32 cellular contexts compared by ENCODE assay signal in genomic region chr9:133247632-133248031, GRCh38. TPM values are rescaled to one million over a fixed set of nuclear protein-coding genes. Genes with fewer than 3 reads are reported as not detected.
"Had no signal": no experiment of that assay in that cellular context is flagged by ENCODE, and none has a peak within 500 bp of the region (broad histone marks: within the 10 kb centered on the region; RNA-seq: fewer than 3 reads in every experiment).

No MANE protein-coding gene starts in this region.

- H3K4me1 Mint-ChIP-seq: activated CD4-positive, alpha-beta T cell treated with anti-CD3 and anti-CD28 coated beads for 36 hours; activated naive CD4-positive, alpha-beta T cell treated with anti-CD3 and anti-CD28 coated beads, Interleukin-2, amount 50 U/mL, for 24 hours; central memory CD8-positive, alpha-beta T cell had no signal

- H3K9me3 Mint-ChIP-seq: activated CD4-positive, alpha-beta T cell treated with anti-CD3 and anti-CD28 coated beads, Interleukin-2, amount 10 ng/mL, durations not matched to agents 7 days and 5 days; activated naive CD4-positive, alpha-beta T cell treated with anti-CD3 and anti-CD28 coated beads, Interleukin-2, amount 50 U/mL, for 24 hours; activated naive CD8-positive, alpha-beta T cell treated with anti-CD3 and anti-CD28 coated beads, Interleukin-2, amount 10 ng/mL, durations not matched to agents 7 days and 5 days; activated T-cell treated with anti-CD3 and anti-CD28 coated beads, Interleukin-2, amount 50 U/mL, for 24 hours; activated T-helper 2 cell treated with anti-CD3 and anti-CD28 coated beads, Interferon-gamma antibody, Interleukin-2, Interleukin-4, amounts not matched to agents 10 μg/mL and 5 μg/mL and 100 μg/mL, durations not matched to agents 14 hours and 24 hours and 36 hours; central memory CD8-positive, alpha-beta T cell; T-helper 1 cell treated with Interleukin-12 subunit alpha and Interleukin-12 subunit beta and Interleukin-4 antibody, amounts not matched to agents 30 μg/mL and 1 μg/mL, for 36 hours; T-helper 2 cell treated with Interferon-gamma antibody and Interleukin-4, amounts not matched to agents 5 μg/mL and 100 μg/mL, for 36 hours; WTC11 had no signal

- H3K27ac Mint-ChIP-seq: activated CD4-positive, alpha-beta T cell treated with anti-CD3 and anti-CD28 coated beads for 36 hours; activated CD4-positive, alpha-beta T cell treated with anti-CD3 and anti-CD28 coated beads, Interleukin-2, amount 10 ng/mL, durations not matched to agents 7 days and 5 days; activated CD8-positive, alpha-beta T cell treated with anti-CD3 and anti-CD28 coated beads, Interleukin-2, amount 10 ng/mL, durations not matched to agents 7 days and 5 days; activated naive CD4-positive, alpha-beta T cell treated with anti-CD3 and anti-CD28 coated beads, Interleukin-2, amount 50 U/mL, for 24 hours; activated naive CD8-positive, alpha-beta T cell treated with anti-CD3 and anti-CD28 coated beads, Interleukin-2, amount 10 ng/mL, durations not matched to agents 7 days and 5 days; activated T-cell treated with anti-CD3 and anti-CD28 coated beads, Interleukin-2, amount 50 U/mL, for 24 hours; activated T-helper 2 cell treated with anti-CD3 and anti-CD28 coated beads, Interferon-gamma antibody, Interleukin-2, Interleukin-4, amounts not matched to agents 10 μg/mL and 5 μg/mL and 100 μg/mL, durations not matched to agents 14 hours and 24 hours and 36 hours; T-helper 1 cell treated with Interleukin-12 subunit alpha and Interleukin-12 subunit beta and Interleukin-4 antibody, amounts not matched to agents 30 μg/mL and 1 μg/mL, for 36 hours; T-helper 2 cell treated with Interferon-gamma antibody and Interleukin-4, amounts not matched to agents 5 μg/mL and 100 μg/mL, for 36 hours; WTC11 had no signal

- ATAC-seq: activated CD4-positive, alpha-beta T cell treated with anti-CD3 and anti-CD28 coated beads for 36 hours; activated CD4-positive, CD25-positive, alpha-beta regulatory T cell treated with anti-CD3 and anti-CD28 coated beads, Interleukin-2, amount 50 U/mL, for 24 hours; activated CD8-positive, alpha-beta T cell treated with anti-CD3 and anti-CD28 coated beads, Interleukin-2, amount 10 ng/mL, durations not matched to agents 7 days and 5 days; Panc1; WTC11 had no signal

- DNase-seq: activated CD4-positive, alpha-beta T cell treated with anti-CD3 and anti-CD28 coated beads for 36 hours; activated CD4-positive, alpha-beta T cell treated with anti-CD3 and anti-CD28 coated beads, Interleukin-2, amount 10 ng/mL, durations not matched to agents 7 days and 5 days; activated CD4-positive, alpha-beta T cell treated with anti-CD3 and anti-CD28 coated beads, Interleukin-2, amount 50 U/mL, for 48 hours; activated CD8-positive, alpha-beta T cell treated with anti-CD3 and anti-CD28 coated beads, Interleukin-2, amount 10 ng/mL, durations not matched to agents 7 days and 5 days; activated gamma-delta T cell; activated naive CD4-positive, alpha-beta T cell treated with Interleukin-2 at 50 U/mL for 16 hours; activated naive CD8-positive, alpha-beta T cell treated with anti-CD3 and anti-CD28 coated beads, Interleukin-2, amount 10 ng/mL, durations not matched to agents 7 days and 5 days; activated T-cell treated with anti-CD3 and anti-CD28 coated beads, Interleukin-2, amount 50 U/mL, for 24 hours; amygdala; NCI-H1092 treated with DMSO at 0.1 percent for 48 hours; NCI-H1417; NCI-H146; NCI-H187 treated with DMSO at 0.1 percent for 48 hours; NCI-H2081; NCI-H226; NCI-H446 treated with DMSO at 0.1 percent for 48 hours; NCI-H524; NCI-H69; NCI-H82; RPMI8226 had no signal

- H3K4me3 ChIP-seq: ascending aorta, cardiac muscle cell had no signal

- H3K36me3 ChIP-seq: ascending aorta, cardiac muscle cell had no signal

- H3K4me3 Mint-ChIP-seq: activated CD4-positive, alpha-beta T cell treated with anti-CD3 and anti-CD28 coated beads for 36 hours; activated CD4-positive, alpha-beta T cell treated with anti-CD3 and anti-CD28 coated beads, Interleukin-2, amount 10 ng/mL, durations not matched to agents 7 days and 5 days; activated CD8-positive, alpha-beta T cell treated with anti-CD3 and anti-CD28 coated beads, Interleukin-2, amount 10 ng/mL, durations not matched to agents 7 days and 5 days; activated naive CD4-positive, alpha-beta T cell treated with anti-CD3 and anti-CD28 coated beads, Interleukin-2, amount 50 U/mL, for 24 hours; activated naive CD8-positive, alpha-beta T cell treated with anti-CD3 and anti-CD28 coated beads, Interleukin-2, amount 10 ng/mL, durations not matched to agents 7 days and 5 days; activated T-cell treated with anti-CD3 and anti-CD28 coated beads, Interleukin-2, amount 50 U/mL, for 24 hours; central memory CD8-positive, alpha-beta T cell; T-helper 1 cell treated with Interleukin-12 subunit alpha and Interleukin-12 subunit beta and Interleukin-4 antibody, amounts not matched to agents 30 μg/mL and 1 μg/mL, for 36 hours; T-helper 2 cell treated with Interferon-gamma antibody and Interleukin-4, amounts not matched to agents 5 μg/mL and 100 μg/mL, for 36 hours; WTC11 had no signal

- H3K4me1 ChIP-seq: ascending aorta had no signal

- H3K36me3 Mint-ChIP-seq: activated naive CD4-positive, alpha-beta T cell treated with anti-CD3 and anti-CD28 coated beads, Interleukin-2, amount 50 U/mL, for 24 hours; activated naive CD8-positive, alpha-beta T cell treated with anti-CD3 and anti-CD28 coated beads, Interleukin-2, amount 10 ng/mL, durations not matched to agents 7 days and 5 days; WTC11 had no signal

- H3K27me3 ChIP-seq: ascending aorta had no signal

- H3K27ac ChIP-seq: ascending aorta, cardiac muscle cell had no signal

- H3K9me3 ChIP-seq: ascending aorta had no signal

- H3K27me3 Mint-ChIP-seq: activated naive CD4-positive, alpha-beta T cell treated with anti-CD3 and anti-CD28 coated beads, Interleukin-2, amount 50 U/mL, for 24 hours had no signal

RNA-seq across cellular contexts. Expression of gene ABO, which starts 27.4 kb away (rescaled TPM):
- total RNA-seq: activated CD8-positive, alpha-beta T cell treated with anti-CD3 and anti-CD28 coated beads, Interleukin-2, amount 10 ng/mL, durations not matched to agents 7 days and 5 days; activated naive CD8-positive, alpha-beta T cell treated with anti-CD3 and anti-CD28 coated beads, Interleukin-2, amount 10 ng/mL, durations not matched to agents 7 days and 5 days; M059J had no signal
- polyA plus RNA-seq: cardiac muscle cell had no signal

RNA-seq across cellular contexts. Expression of gene OBP2B, which starts 38.6 kb away (rescaled TPM):
- total RNA-seq: activated CD4-positive, alpha-beta T cell treated with anti-CD3 and anti-CD28 coated beads for 36 hours; activated CD4-positive, alpha-beta T cell treated with anti-CD3 and anti-CD28 coated beads, Interleukin-2, amount 10 ng/mL, durations not matched to agents 7 days and 5 days; activated CD8-positive, alpha-beta T cell treated with anti-CD3 and anti-CD28 coated beads, Interleukin-2, amount 10 ng/mL, durations not matched to agents 7 days and 5 days; activated naive CD8-positive, alpha-beta T cell treated with anti-CD3 and anti-CD28 coated beads, Interleukin-2, amount 10 ng/mL, durations not matched to agents 7 days and 5 days; activated T-helper 2 cell treated with anti-CD3 and anti-CD28 coated beads, Interferon-gamma antibody, Interleukin-2, Interleukin-4, amounts not matched to agents 10 μg/mL and 5 μg/mL and 100 μg/mL, durations not matched to agents 14 hours and 24 hours and 36 hours; ascending aorta; cardiac muscle cell; M059J; WTC11 had no signal
- polyA plus RNA-seq: adipose tissue had no signal
